ENCODE assay signal across 21 cellular contexts in the genomic region with DNA sequence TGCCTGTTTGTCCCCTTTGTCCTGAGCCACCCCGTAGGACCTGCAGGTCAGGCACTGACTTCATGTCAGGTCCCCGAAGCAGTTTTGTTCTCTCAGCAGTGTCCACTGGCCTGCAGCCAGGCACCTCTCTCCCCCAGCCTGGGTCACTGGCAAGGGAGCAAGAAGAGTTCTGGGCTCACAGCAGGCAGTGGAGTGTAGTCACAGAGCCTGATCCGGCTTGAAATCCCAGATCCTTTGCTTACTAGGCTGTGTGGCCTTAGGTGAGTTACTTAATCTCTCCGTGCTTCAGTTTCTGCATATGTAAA. TPM values are rescaled to one million over a fixed set of nuclear protein-coding genes. Genes with fewer than 3 reads are reported as not detected.
A peak's percentile ranks its signal among the peaks of the same experiment; 100 is the strongest.
DNase-seq lines count a peak whose midpoint lies in the region; ATAC-seq, FAIRE-seq and TF ChIP-seq lines count a peak whose summit lies in the region.
"Had no signal": no experiment of that assay in that cellular context is flagged by ENCODE, and none has a peak within 500 bp of the region (broad histone marks: within the 10 kb centered on the region; RNA-seq: fewer than 3 reads in every experiment).

No MANE protein-coding gene starts in this region.

- no peak overlapping the region for H3K9ac ChIP-seq in astrocyte (ENCODE audit: low read length)
- H3K9ac ChIP-seq: BLaER1 treated with 17β-estradiol and CSF1 and Interleukin-3, amounts not matched to agents 10 nM and 100 nM had no signal

- no peak overlapping the region for H2AFZ ChIP-seq in astrocyte (ENCODE audit: low read depth, low read length)

- H3K4me3 ChIP-seq in astrocyte (ENCODE audit: insufficient read depth, low read depth, low read length) (no peak overlapping the region), testis (no peak overlapping the region)
- H3K4me3 ChIP-seq: BLaER1 treated with 17β-estradiol and CSF1 and Interleukin-3, amounts not matched to agents 10 nM and 100 nM; K562 had no signal

- no peaks in the 10 kb centered on the region for H3K27me3 Mint-ChIP-seq in astrocyte (ENCODE audit: low read depth, unreplicated experiment)
- H3K27me3 Mint-ChIP-seq in mesothelial cell of epicardium (ENCODE audit: low read depth) = no peaks in the 10 kb centered on the region

- peak overlapping the region; percentile 86 for H3K27ac Mint-ChIP-seq in astrocyte (ENCODE audit: unreplicated experiment)
- H3K27ac Mint-ChIP-seq in mesothelial cell of epicardium = peak overlapping the region; percentile 61

- H3K4me1 ChIP-seq in astrocyte (ENCODE audit: insufficient read depth, low read length) (peaks cover 13% of the 10 kb centered on the region), testis (no peaks in the 10 kb centered on the region)
- H3K4me1 ChIP-seq: BLaER1 treated with 17β-estradiol and CSF1 and Interleukin-3, amounts not matched to agents 10 nM and 100 nM had no signal

- no peaks in the 10 kb centered on the region for H4K20me1 ChIP-seq in astrocyte (ENCODE audit: insufficient read depth, low read length)
- H4K20me1 ChIP-seq: BLaER1 treated with 17β-estradiol and CSF1 and Interleukin-3, amounts not matched to agents 10 nM and 100 nM had no signal

- intact Hi-C loops in testis (cut with DNase I; ENCODE audit: low total_unique reads) = no loop called here

- H3K4me2 ChIP-seq in astrocyte (ENCODE audit: low read length) = no peak overlapping the region
- H3K4me2 ChIP-seq: BLaER1 treated with 17β-estradiol and CSF1 and Interleukin-3, amounts not matched to agents 10 nM and 100 nM had no signal

- no peak overlapping the region for H3K4me3 Mint-ChIP-seq in astrocyte (ENCODE audit: unreplicated experiment)
- no peak overlapping the region for H3K4me3 Mint-ChIP-seq in mesothelial cell of epicardium

- DNase-seq in DMS 273 (lab: John Stamatoyannopoulos, UW; ENCODE audit: unreplicated experiment) (peak; percentile 35), DMS 273 treated with DMSO at 0.1 percent for 48 hours (lab: John Stamatoyannopoulos, UW) (no peak), astrocyte (ENCODE audit: low read depth) (no peak), mesothelial cell of epicardium (ENCODE audit: low spot score in 2 of 2, unreplicated experiment in 2 of 2) (no peak), testis (peak; percentile 22), NCI-H2107 (lab: John Stamatoyannopoulos, UW) (no peak), SIG-M5 treated with dmso at 0.1 percent for 504 hours (lab: John Stamatoyannopoulos, UW; ENCODE audit: unreplicated experiment) (no peak)
- DNase-seq: DMS79; NCI-H1048; NCI-H345; NCI-H526 treated with DMSO at 0.1 percent for 48 hours; NK-92 treated with Interleukin-12 subunit alpha and Interleukin-12 subunit beta, amount 100 ng/mL, for 24 hours had no signal

- H3K27me3 ChIP-seq in astrocyte (ENCODE audit: insufficient read depth, low read length) (no peaks in the 10 kb centered on the region), testis (no peaks in the 10 kb centered on the region)
- H3K27me3 ChIP-seq: BLaER1 treated with 17β-estradiol and CSF1 and Interleukin-3, amounts not matched to agents 10 nM and 100 nM had no signal

- H3K36me3 ChIP-seq in astrocyte (ENCODE audit: insufficient read depth, low read length) = no peaks in the 10 kb centered on the region
- H3K36me3 ChIP-seq in testis (ENCODE audit: low read depth, missing control alignments) = no peaks in the 10 kb centered on the region
- H3K36me3 ChIP-seq: BLaER1 treated with 17β-estradiol and CSF1 and Interleukin-3, amounts not matched to agents 10 nM and 100 nM had no signal

- H3K36me3 Mint-ChIP-seq in astrocyte (ENCODE audit: low read depth, unreplicated experiment) (no peaks in the 10 kb centered on the region), mesothelial cell of epicardium (peaks cover 5% of the 10 kb centered on the region)

- TF ChIP-seq POLR2A in testis (IDR thresholded peaks at IDR 0.05) = no peak

- WGBS in testis, 2 donors = 51 to 60% methylated on average over 4 of the region's 4 CpGs

- H3K9me3 Mint-ChIP-seq in astrocyte (ENCODE audit: unreplicated experiment) (peaks cover 1% of the 10 kb centered on the region), mesothelial cell of epicardium (no peaks in the 10 kb centered on the region)

- no peak for ATAC-seq in GM19023 (IDR thresholded peaks at IDR 0.05; ENCODE audit: unreplicated experiment)
- ATAC-seq: HCT116, K562, Right ventricle myocardium inferior had no signal

- H3K27ac ChIP-seq in astrocyte (ENCODE audit: low read depth, low read length) = no peak overlapping the region
- no peak overlapping the region for H3K27ac ChIP-seq in testis
- H3K27ac ChIP-seq: 22Rv1; BLaER1 treated with 17β-estradiol and CSF1 and Interleukin-3, amounts not matched to agents 10 nM and 100 nM had no signal

- H3K79me2 ChIP-seq in astrocyte (ENCODE audit: insufficient read depth, low read length) = no peaks in the 10 kb centered on the region

- no peak for FAIRE-seq in astrocyte (lab: Jason Lieb, UNC)
- FAIRE-seq: G401.6, GM12891, K562 had no signal

- H3K4me1 Mint-ChIP-seq in astrocyte (ENCODE audit: low read depth, unreplicated experiment) = peaks cover 33% of the 10 kb centered on the region
- peaks cover 27% of the 10 kb centered on the region for H3K4me1 Mint-ChIP-seq in mesothelial cell of epicardium

- H3K9me3 ChIP-seq in astrocyte (ENCODE audit: insufficient read depth, low read depth, low read length) (no peaks in the 10 kb centered on the region), testis (no peaks in the 10 kb centered on the region)
- H3K9me3 ChIP-seq: BLaER1 treated with 17β-estradiol and CSF1 and Interleukin-3, amounts not matched to agents 10 nM and 100 nM had no signal

- TF ChIP-seq CTCF in astrocyte (IDR thresholded peaks at IDR 0.05; ENCODE audit: insufficient read depth, low read depth, low read length) (no peak), mesothelial cell of epicardium (IDR thresholded peaks at IDR 0.05; ENCODE audit: unreplicated experiment) (no peak), testis (IDR thresholded peaks at IDR 0.05) (no peak)

RNA-seq across cellular contexts. Expression of a gene that starts 34.2 kb away (rescaled TPM):
- 9.9 and 10.6 TPM in 2 replicates for total RNA-seq in astrocyte
- total RNA-seq in mesothelial cell of epicardium = 5.3 to 5.5 TPM (median 5.5 TPM) in 3 replicates
- 1 to 10 TPM; 8.4 to 9.1 TPM for total RNA-seq in testis
- 1.5 TPM for polyA plus RNA-seq in testis (ENCODE audit: insufficient read depth, low read depth, low replicate concordance)
- total RNA-seq: HT1080, Right ventricle myocardium inferior had no signal
- polyA plus RNA-seq: K562 had no signal

Comparison
In these comparisons a context has a peak if more than half of its experiments do, and no peak if none do; other contexts are left out.
1. DNase-seq: peak in DMS 273 (single experiment) and testis (single experiment); none in DMS 273 treated with DMSO at 0.1 percent for 48 hours (single experiment), astrocyte (single experiment), mesothelial cell of epicardium (0 of 2), NCI-H2107 (single experiment) and SIG-M5 treated with dmso at 0.1 percent for 504 hours (single experiment).